In genomic region chr2:46555011-46555410, GRCh38 we compare ENCODE assay signal across 8 cellular contexts. TPM values are rescaled to one million over a fixed set of nuclear protein-coding genes. Genes with fewer than 3 reads are reported as not detected.
DNase-seq lines count a peak whose midpoint lies in the region; ATAC-seq, FAIRE-seq and TF ChIP-seq lines count a peak whose summit lies in the region.

No MANE protein-coding gene starts in this region.

- no peak overlapping the region for H3K4me3 Mint-ChIP-seq in CD14-positive monocyte
- H3K4me3 Mint-ChIP-seq in naive thymus-derived CD4-positive, alpha-beta T cell = no peak overlapping the region

- H3K4me2 ChIP-seq in Loucy (ENCODE audit: low read depth, low read length, poor library complexity, severe bottlenecking) (no peak overlapping the region), GM12878 (ENCODE audit: control insufficient read depth, insufficient read depth) (no peak overlapping the region)

- H3K4me3 ChIP-seq in Loucy (ENCODE audit: low read length, poor library complexity, severe bottlenecking) = no peak overlapping the region
- H3K4me3 ChIP-seq in GM12878 = no peak overlapping the region
- no peak overlapping the region for H3K4me3 ChIP-seq in naive thymus-derived CD4-positive, alpha-beta T cell (ENCODE audit: low read length)
- no peak overlapping the region for H3K4me3 ChIP-seq in colonic mucosa

- no peak for FAIRE-seq in GM12878 (lab: Jason Lieb, UNC)

- H3K36me3 Mint-ChIP-seq in CD14-positive monocyte = peaks cover 79 to 87% of the 10 kb centered on the region in 2 donors
- H3K36me3 Mint-ChIP-seq in naive thymus-derived CD4-positive, alpha-beta T cell = peaks cover 7 to 46% (median 31%) of the 10 kb centered on the region in 5 donors

- intact Hi-C loops in CD14-positive monocyte (cut with micrococcal nuclease) (no loop called here), GM12878 (cut with micrococcal nuclease; ENCODE audit: unreplicated experiment) (no loop called here), colonic mucosa (cut with DNase I) (no loop called here)
- intact Hi-C loops in naive thymus-derived CD4-positive, alpha-beta T cell (cut with micrococcal nuclease) = loop anchor here in 1 of 2 donors (2.0 kb wide), 1 partner anchor 64 kb away; no protein-coding TSS in a partner anchor

- CTCF ChIA-PET in GM12878 (lab: Yijun Ruan, JAX) = interaction anchor here (0.7 to 5.1 kb wide), 15 partner anchors 8 to 95 kb away, joined by 3 to 44 read pairs (median 4); no protein-coding TSS in a partner anchor
- CTCF ChIA-PET in naive thymus-derived CD4-positive, alpha-beta T cell (lab: Charles Lee) = interaction anchor here (0.7 to 1.9 kb wide), 2 partner anchors 95 to 337 kb away, joined by 3 to 8 read pairs; no protein-coding TSS in a partner anchor

- no peaks in the 10 kb centered on the region for H3K27me3 ChIP-seq in Loucy (ENCODE audit: insufficient read depth, low read length, poor library complexity, severe bottlenecking)
- no peaks in the 10 kb centered on the region for H3K27me3 ChIP-seq in GM12878 (replicated peaks in 1 of 2; ENCODE audit: control insufficient read depth in 2 of 2, insufficient read depth in 2 of 2, low read length in 1 of 2)
- H3K27me3 ChIP-seq in naive thymus-derived CD4-positive, alpha-beta T cell (ENCODE audit: control insufficient read depth in 2 of 2, insufficient read depth in 2 of 2, low read length in 2 of 2) = no peaks in the 10 kb centered on the region
- no peaks in the 10 kb centered on the region for H3K27me3 ChIP-seq in colonic mucosa

- no peak overlapping the region for H3K27ac ChIP-seq in GM12878 (ENCODE audit: control insufficient read depth, insufficient read depth)
- H3K27ac ChIP-seq in naive thymus-derived CD4-positive, alpha-beta T cell (ENCODE audit: low read depth, low read length) = no peak overlapping the region
- H3K27ac ChIP-seq in colonic mucosa = no peak overlapping the region

- ATAC-seq in GM12878 = peak; percentile 71
- ATAC-seq in naive thymus-derived CD4-positive, alpha-beta T cell = peak; percentile 54
- ATAC-seq in GM21529 (IDR thresholded peaks at IDR 0.05; ENCODE audit: unreplicated experiment) = no peak
- ATAC-seq in GM18867 (IDR thresholded peaks at IDR 0.05; ENCODE audit: unreplicated experiment) = no peak
- no peak for ATAC-seq in GM19351 (IDR thresholded peaks at IDR 0.05; ENCODE audit: unreplicated experiment)

- peaks cover 7% of the 10 kb centered on the region; the same call in 1 of the 2 replicates for H3K79me2 ChIP-seq in Loucy (ENCODE audit: insufficient read depth, low read length)
- peaks cover 28% of the 10 kb centered on the region for H3K79me2 ChIP-seq in GM12878 (ENCODE audit: control insufficient read depth, insufficient read depth, low read length)

- H3K27ac Mint-ChIP-seq in CD14-positive monocyte = peak overlapping the region in 4 of 7 donors; percentile 42 to 83 (median 75)
- H3K27ac Mint-ChIP-seq in naive thymus-derived CD4-positive, alpha-beta T cell = peak overlapping the region in 1 of 9 donors; percentile 32

- TF ChIP-seq POLR2A in GM12878 (IDR thresholded peaks at IDR 0.05; ENCODE audit: low read depth, low read length) = no peak

- no peaks in the 10 kb centered on the region for H3K9me2 ChIP-seq in Loucy (replicated peaks; ENCODE audit: low read depth, low read length)

- in situ Hi-C loops in GM12878 (cut with MboI) = no loop called here

- H3K9me3 ChIP-seq in Loucy (ENCODE audit: insufficient read depth, low read depth, low read length) (0 out of 2 replicates have a peak, but pooled peaks cover 3% of the 10 kb centered on the region), GM12878 (replicated peaks; ENCODE audit: control insufficient read depth, insufficient read depth, low read length) (peaks cover 7% of the 10 kb centered on the region), colonic mucosa (no peaks in the 10 kb centered on the region)
- no peaks in the 10 kb centered on the region for H3K9me3 ChIP-seq in naive thymus-derived CD4-positive, alpha-beta T cell (ENCODE audit: control insufficient read depth in 2 of 3, low read length in 3 of 3)

- H3K27me3 Mint-ChIP-seq in CD14-positive monocyte (ENCODE audit: low read depth in 3 of 3) = peaks cover 0 to 3% (median 0%) of the 10 kb centered on the region in 3 donors
- H3K27me3 Mint-ChIP-seq in naive thymus-derived CD4-positive, alpha-beta T cell = no peaks in the 10 kb centered on the region

- H3K4me1 Mint-ChIP-seq in CD14-positive monocyte = peaks cover 69% of the 10 kb centered on the region
- peaks cover 10 to 54% (median 22%) of the 10 kb centered on the region in 7 donors for H3K4me1 Mint-ChIP-seq in naive thymus-derived CD4-positive, alpha-beta T cell

- H3K36me3 ChIP-seq in Loucy (ENCODE audit: insufficient read depth, low read length) (no peaks in the 10 kb centered on the region), GM12878 (ENCODE audit: control insufficient read depth in 2 of 2, insufficient read depth in 2 of 2, low read length in 1 of 2) (peaks cover 2 to 15% of the 10 kb centered on the region in 2 experiments; a peak in 3 of 4 replicates), colonic mucosa (no peaks in the 10 kb centered on the region)
- H3K36me3 ChIP-seq in naive thymus-derived CD4-positive, alpha-beta T cell (ENCODE audit: control insufficient read depth in 2 of 3, insufficient read depth in 3 of 3, low read length in 3 of 3) = no peaks in the 10 kb centered on the region

- POLR2A ChIA-PET in GM12878 (lab: Charles Lee) = interaction anchor here (0.5 to 2.7 kb wide), 3 partner anchors 14 to 70 kb away, joined by 4 to 12 read pairs (median 8); no protein-coding TSS in a partner anchor
- POLR2A ChIA-PET in naive thymus-derived CD4-positive, alpha-beta T cell (lab: Charles Lee) = interaction anchor here (1.1 kb wide), 1 partner anchor 14 kb away, joined by 4 read pairs; no protein-coding TSS in a partner anchor

- no peak for TF ChIP-seq EP300 in GM12878 (IDR thresholded peaks at IDR 0.05; ENCODE audit: borderline replicate concordance in 1 of 2, control insufficient read depth in 1 of 2, low read depth in 2 of 2, low read length in 2 of 2)

- H3K9me3 Mint-ChIP-seq in CD14-positive monocyte = peaks cover 0 to 3% (median 0%) of the 10 kb centered on the region in 7 donors
- peaks cover 0 to 21% (median 7%) of the 10 kb centered on the region in 11 donors for H3K9me3 Mint-ChIP-seq in naive thymus-derived CD4-positive, alpha-beta T cell

- TF ChIP-seq CTCF in CD14-positive monocyte (IDR thresholded peaks at IDR 0.05) (peak; percentile 53), Loucy (conservative IDR thresholded peaks at IDR 0.05; ENCODE audit: low read length) (peak; percentile 76), GM12878 (IDR thresholded peaks at IDR 0.05 in 2 of 3, conservative IDR thresholded peaks at IDR 0.05 in 1 of 3; ENCODE audit: control insufficient read depth in 2 of 3, extremely low read depth in 1 of 3, insufficient read depth in 1 of 3, low read depth in 3 of 3, low read length in 3 of 3) (peak; percentile 31 to 60 (median 48)), colonic mucosa (IDR thresholded peaks at IDR 0.05) (no peak)

- peaks cover 13% of the 10 kb centered on the region for H3K4me1 ChIP-seq in Loucy (ENCODE audit: insufficient read depth, low read length, poor library complexity, severe bottlenecking)
- H3K4me1 ChIP-seq in GM12878 (ENCODE audit: control insufficient read depth, insufficient read depth, low read length) = peaks cover 23% of the 10 kb centered on the region
- no peaks in the 10 kb centered on the region for H3K4me1 ChIP-seq in naive thymus-derived CD4-positive, alpha-beta T cell (ENCODE audit: control insufficient read depth in 2 of 2, insufficient read depth in 2 of 2, low read length in 2 of 2)
- no peaks in the 10 kb centered on the region for H3K4me1 ChIP-seq in colonic mucosa

- no TSS peak for BruUV-seq in GM12878 (replicated peaks; lab: Mats Ljungman, UMichigan)

- SMC1A ChIA-PET in GM12878 (lab: Charles Lee; ENCODE audit: uncharacterized antibody, unreplicated experiment) = interaction anchor here (0.7 to 6.8 kb wide), 7 partner anchors 9 to 60 kb away, joined by 3 to 82 read pairs (median 4); no protein-coding TSS in a partner anchor

- H3F3A ChIP-seq in Loucy (ENCODE audit: low read depth) = no peaks in the 10 kb centered on the region

- no peaks in the 10 kb centered on the region for H4K20me1 ChIP-seq in Loucy (ENCODE audit: insufficient read depth, low read length, poor library complexity, severe bottlenecking)
- H4K20me1 ChIP-seq in GM12878 (ENCODE audit: control insufficient read depth, insufficient read depth) = peaks cover 2% of the 10 kb centered on the region; the same call in 1 of the 2 replicates

- H2AFZ ChIP-seq in Loucy (ENCODE audit: low read length) (no peak overlapping the region), GM12878 (ENCODE audit: control insufficient read depth, low read depth, low read length) (no peak overlapping the region)

- H3K9ac ChIP-seq in Loucy (ENCODE audit: low read depth, low read length, poor library complexity, severe bottlenecking) = no peak overlapping the region
- H3K9ac ChIP-seq in GM12878 (ENCODE audit: control insufficient read depth, insufficient read depth, low read length) = no peak overlapping the region
- no peak overlapping the region for H3K9ac ChIP-seq in colonic mucosa (ENCODE audit: low read depth in 2 of 2, low read length in 2 of 2)

- RAD21 ChIA-PET in GM12878 (lab: Charles Lee; ENCODE audit: unreplicated experiment) = interaction anchor here (1.3 to 2.0 kb wide), 3 partner anchors 10 to 88 kb away, joined by 4 to 7 read pairs (median 5); no protein-coding TSS in a partner anchor

- DNase-seq in CD14-positive monocyte (ENCODE audit: low spot score) = no peak
- no peak for DNase-seq in GM12878 (ENCODE audit: low read depth, low spot score)
- DNase-seq in naive thymus-derived CD4-positive, alpha-beta T cell = peak in 2 of 9 donors; percentile 25 to 26
- DNase-seq in colonic mucosa = no peak

- peak; percentile 12; the same call in 1 of the 2 replicates for TF ChIP-seq RAD21 in GM12878 (IDR thresholded peaks at IDR 0.05; ENCODE audit: insufficient read depth, low read depth, low read length)

- WGBS in GM12878 (ENCODE audit: insufficient coverage, insufficient replicate concordance, low lambda C conversion rate, missing lambda C conversion rate) = 65% methylated on average over 8 of the region's 8 CpGs

RNA-seq across cellular contexts. Expression of gene ATP6V1E2, which starts 12.6 kb away (rescaled TPM):
- polyA plus RNA-seq in CD14-positive monocyte (1 to 10 TPM; 3.7 to 4.0 TPM), GM12878 (2011; rRNA removed) (8.2 and 9.4 TPM in 2 replicates), GM12878 (2014; fragmentation: Illumina TruSeq; extraction: Trizol) (8.6 and 9.0 TPM in 2 replicates), GM12878 (2014; fragmentation: Nextera tagmentation; extraction: Ambion mirVana) (1 to 10 TPM; 2.7 to 3.9 TPM), GM12878 (2014; rRNA removed) (5.9 and 6.4 TPM in 2 replicates), GM12878 (2016; fragmentation: Nextera tagmentation; extraction: Ambion mirVana) (1 to 10 TPM; 5.4 to 6.7 TPM)
- total RNA-seq in GM12878 (2013; cell fraction: nucleolus; rRNA removed) = 14.5 and 16.0 TPM in 2 replicates
- total RNA-seq in GM12878 (2014; rRNA removed) (7.5 and 8.8 TPM in 2 replicates), GM12878 (2014; rRNA removed; fragmentation: Illumina TruSeq; extraction: Trizol) (7.9 and 8.3 TPM in 2 replicates), GM12878 (2021) (6.8 and 8.9 TPM in 2 replicates), colonic mucosa (1 to 10 TPM; 1.5 to 3.6 TPM)
- polyA plus RNA-seq in GM12878 (2011; ENCODE audit: low read depth) = 5.3 TPM
- 8.1 and 8.3 TPM in 2 replicates for polyA plus RNA-seq in GM12878 (2011; cell fraction: cytosol; rRNA removed)
- polyA plus RNA-seq in GM12878 (2011; cell fraction: nucleus; rRNA removed) = 9.7 and 10.9 TPM in 2 replicates
- polyA plus RNA-seq in GM12878 (2012) = 7.6 and 9.1 TPM in 2 replicates
- polyA minus RNA-seq in GM12878 (2011; rRNA and poly(A)+ RNA removed) = 8.4 and 9.1 TPM in 2 replicates
- polyA minus RNA-seq in GM12878 (2011; cell fraction: cytosol; rRNA and poly(A)+ RNA removed) = 4.2 and 6.7 TPM in 2 replicates
- 6.5 and 9.8 TPM in 2 replicates for polyA minus RNA-seq in GM12878 (2011; cell fraction: nucleus; rRNA and poly(A)+ RNA removed)
- 10 to 100 TPM in 3 of 5 experiments, 1 to 10 TPM in 2; 6.4 to 34.1 (median 15.2) TPM for total RNA-seq in naive thymus-derived CD4-positive, alpha-beta T cell
- 10 to 100 TPM in 1 of 2 donors, 1 to 10 TPM in 1; 8.5 to 10.6 TPM for polyA plus RNA-seq in naive thymus-derived CD4-positive, alpha-beta T cell

RNA-seq across cellular contexts. Expression of gene RHOQ, which starts 12.7 kb away (rescaled TPM):
- polyA plus RNA-seq in CD14-positive monocyte (10 to 100 TPM; 13.9 to 14.1 TPM), GM12878 (2011; rRNA removed) (79.6 and 87.5 TPM in 2 replicates), GM12878 (2014; fragmentation: Illumina TruSeq; extraction: Trizol) (39.3 and 43.3 TPM in 2 replicates), GM12878 (2014; fragmentation: Nextera tagmentation; extraction: Ambion mirVana) (10 to 100 TPM; 11.7 to 12.2 TPM), GM12878 (2014; rRNA removed) (24.0 and 25.7 TPM in 2 replicates), GM12878 (2016; fragmentation: Nextera tagmentation; extraction: Ambion mirVana) (1 to 10 TPM; 4.6 to 6.0 TPM)
- 132 and 135 TPM in 2 replicates for total RNA-seq in GM12878 (2013; cell fraction: nucleolus; rRNA removed)
- total RNA-seq in GM12878 (2014; rRNA removed) (23.6 and 26.9 TPM in 2 replicates), GM12878 (2014; rRNA removed; fragmentation: Illumina TruSeq; extraction: Trizol) (30.9 and 32.2 TPM in 2 replicates), GM12878 (2021) (25.6 and 28.3 TPM in 2 replicates), colonic mucosa (10 to 100 TPM in 1 of 2 donors, 1 to 10 TPM in 1; 7.0 to 22.5 TPM)
- polyA plus RNA-seq in GM12878 (2011; ENCODE audit: low read depth) = 26.9 TPM
- polyA plus RNA-seq in GM12878 (2011; cell fraction: cytosol; rRNA removed) = 38.2 and 51.3 TPM in 2 replicates
- polyA plus RNA-seq in GM12878 (2011; cell fraction: nucleus; rRNA removed) = 113 and 146 TPM in 2 replicates
- 48.1 and 55.1 TPM in 2 replicates for polyA plus RNA-seq in GM12878 (2012)
- 45.8 and 52.7 TPM in 2 replicates for polyA minus RNA-seq in GM12878 (2011; rRNA and poly(A)+ RNA removed)
- polyA minus RNA-seq in GM12878 (2011; cell fraction: cytosol; rRNA and poly(A)+ RNA removed) = 14.4 and 17.3 TPM in 2 replicates
- 60.0 and 84.1 TPM in 2 replicates for polyA minus RNA-seq in GM12878 (2011; cell fraction: nucleus; rRNA and poly(A)+ RNA removed)
- 10 to 100 TPM in 4 of 5 experiments, 1 to 10 TPM in 1; 7.1 to 73.1 (median 27.0) TPM for total RNA-seq in naive thymus-derived CD4-positive, alpha-beta T cell
- under 1 TPM; 0.35 to 0.89 TPM for polyA plus RNA-seq in naive thymus-derived CD4-positive, alpha-beta T cell

Comparison
In these comparisons a context has a peak if more than half of its experiments do, and no peak if none do; other contexts are left out.
1. ATAC-seq: peak in GM12878 (single experiment) and naive thymus-derived CD4-positive, alpha-beta T cell (single experiment); none in GM21529 (single experiment), GM18867 (single experiment) and GM19351 (single experiment).